Comparison of ENCODE assay signal across 8 cellular contexts in the genomic region with DNA sequence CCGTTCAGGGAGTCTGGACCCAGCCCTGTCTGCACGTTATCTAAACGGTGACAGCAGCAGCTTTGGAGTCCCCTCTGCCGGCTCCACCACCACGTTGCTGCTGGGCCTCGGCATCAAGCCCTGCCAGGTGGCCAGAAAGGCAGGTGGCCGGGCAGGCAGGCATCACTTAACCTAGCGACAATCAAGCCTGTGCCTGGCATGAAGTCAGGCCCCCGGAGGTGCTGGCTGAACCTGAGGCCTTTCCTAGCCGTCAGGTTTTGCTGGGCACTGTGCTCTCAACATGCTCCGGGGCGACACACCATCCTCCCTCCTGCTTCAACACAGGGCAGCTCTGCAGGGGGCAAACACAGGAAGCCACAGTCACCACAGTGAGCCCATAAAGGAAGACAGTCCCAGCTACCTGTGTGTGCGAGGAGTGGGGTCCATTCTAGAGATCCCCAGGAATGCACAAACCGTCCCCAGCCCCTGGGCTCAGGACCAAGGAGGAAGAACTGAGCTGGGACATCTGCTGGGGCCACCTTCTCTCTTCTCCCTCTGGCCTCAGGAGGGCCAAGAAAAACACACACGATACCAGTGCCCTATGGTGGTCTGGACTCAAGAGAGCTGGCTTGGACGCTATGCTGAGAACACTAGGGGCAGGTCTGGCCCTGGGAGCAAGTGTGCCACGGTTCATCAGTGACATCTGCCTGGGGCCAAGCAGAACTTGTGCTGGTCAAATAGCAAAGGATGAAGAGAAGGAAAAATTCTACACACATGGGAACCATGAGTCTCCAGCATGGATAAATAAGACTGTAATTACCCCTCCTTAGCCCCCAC. TPM values are rescaled to one million over a fixed set of nuclear protein-coding genes. Genes with fewer than 3 reads are reported as not detected.
DNase-seq lines count a peak whose midpoint lies in the region; ATAC-seq and TF ChIP-seq lines count a peak whose summit lies in the region.

No MANE protein-coding gene starts in this region.

- H3K9me3 Mint-ChIP-seq in activated B cell treated with CpG ODN at 0.5 μM for 24 hours = no peaks in the 10 kb centered on the region

- H2AFZ ChIP-seq in KMS-11 (ENCODE audit: low read depth) = no peak overlapping the region
- H2AFZ ChIP-seq in parathyroid adenoma = peak overlapping the region; percentile 70

- H3K36me3 Mint-ChIP-seq in activated B cell treated with CpG ODN at 0.5 μM for 24 hours (ENCODE audit: low read depth) = peaks cover 29% of the 10 kb centered on the region

- H3K27me3 Mint-ChIP-seq in activated B cell treated with CpG ODN at 0.5 μM for 24 hours = no peaks in the 10 kb centered on the region

- H3K4me2 ChIP-seq in KMS-11 = peak overlapping the region; percentile 62
- peak overlapping the region; percentile 39 for H3K4me2 ChIP-seq in parathyroid adenoma (ENCODE audit: low read length)

- intact Hi-C loops in activated B cell treated with CpG ODN at 0.5 μM for 24 hours (cut with micrococcal nuclease) = loop anchor here (1.0 to 5.0 kb wide), 7 partner anchors 9 to 131 kb away; a partner anchor contains a TSS
- intact Hi-C loops in Right ventricle myocardium superior (cut with DNase I) = no loop called here
- intact Hi-C loops in thyroid gland (cut with DNase I) = no loop called here
- intact Hi-C loops in breast epithelium (cut with DNase I; ENCODE audit: low total_unique reads) = no loop called here

- no peaks in the 10 kb centered on the region for H4K20me1 ChIP-seq in KMS-11 (ENCODE audit: insufficient read depth)

- H3K27ac ChIP-seq in KMS-11 = peak overlapping the region; percentile 80
- peak overlapping the region; percentile 29 for H3K27ac ChIP-seq in parathyroid adenoma
- no peak overlapping the region for H3K27ac ChIP-seq in thyroid gland
- peak overlapping the region in 1 of 2 donors; percentile 40 for H3K27ac ChIP-seq in breast epithelium

- H3K4me1 ChIP-seq in KMS-11 (ENCODE audit: low read depth, poor library complexity, severe bottlenecking) = peaks cover 90% of the 10 kb centered on the region
- peaks cover 44% of the 10 kb centered on the region for H3K4me1 ChIP-seq in parathyroid adenoma
- peaks cover 0 to 8% of the 10 kb centered on the region in 2 donors for H3K4me1 ChIP-seq in thyroid gland
- H3K4me1 ChIP-seq in breast epithelium = no peaks in the 10 kb centered on the region

- TF ChIP-seq CTCF in KMS-11 (conservative IDR thresholded peaks at IDR 0.05; ENCODE audit: low read depth, low read length) = no peak
- no peak for TF ChIP-seq CTCF in activated B cell treated with CpG ODN at 0.5 μM for 24 hours (IDR thresholded peaks at IDR 0.05)
- no peak for TF ChIP-seq CTCF in parathyroid adenoma (IDR thresholded peaks at IDR 0.05)
- no peak for TF ChIP-seq CTCF in thyroid gland (IDR thresholded peaks at IDR 0.05)
- TF ChIP-seq CTCF in breast epithelium (IDR thresholded peaks at IDR 0.05) = no peak

- CTCF ChIA-PET in activated B cell treated with CpG ODN at 0.5 μM for 24 hours (lab: Charles Lee) = interaction anchor here (0.9 to 3.7 kb wide), 6 partner anchors 18 to 55 kb away, joined by 3 to 18 read pairs (median 6); a partner anchor contains a TSS

- H3K4me3 Mint-ChIP-seq in activated B cell treated with CpG ODN at 0.5 μM for 24 hours = peak overlapping the region; percentile 78

- H3K27ac Mint-ChIP-seq in activated B cell treated with CpG ODN at 0.5 μM for 24 hours = peak overlapping the region; percentile 87

- POLR2A ChIA-PET in activated B cell treated with CpG ODN at 0.5 μM for 24 hours (lab: Charles Lee) = interaction anchor here (0.6 to 6.9 kb wide), 20 partner anchors 8 to 304 kb away, joined by 3 to 114 read pairs (median 8); a partner anchor contains a TSS

- H3K4me1 Mint-ChIP-seq in activated B cell treated with CpG ODN at 0.5 μM for 24 hours = peaks cover 96% of the 10 kb centered on the region

- ATAC-seq in GM21381 (IDR thresholded peaks at IDR 0.05; ENCODE audit: unreplicated experiment) (peak; percentile 29), activated B cell treated with CpG ODN at 0.5 μM for 24 hours (ENCODE audit: low read depth) (peak; percentile 10), Right ventricle myocardium superior (ENCODE audit: poor library complexity) (no peak)

- H3K9ac ChIP-seq in KMS-11 (peak overlapping the region; percentile 53), parathyroid adenoma (no peak overlapping the region)

- H3K79me2 ChIP-seq in KMS-11 (ENCODE audit: insufficient read depth, low read depth) = peaks cover 53% of the 10 kb centered on the region
- peaks cover 33% of the 10 kb centered on the region for H3K79me2 ChIP-seq in parathyroid adenoma

- DNase-seq in DMS53 (lab: John Stamatoyannopoulos, UW) (peak; percentile 89), activated B cell treated with CpG ODN at 0.5 μM for 24 hours (no peak), Right ventricle myocardium superior (no peak), thyroid gland (no peak), breast epithelium (ENCODE audit: low spot score in 2 of 2) (no peak)

- no peaks in the 10 kb centered on the region for H3K36me3 ChIP-seq in KMS-11 (ENCODE audit: insufficient read depth)
- H3K36me3 ChIP-seq in parathyroid adenoma (ENCODE audit: control insufficient read depth, insufficient read depth, low read length) = no peaks in the 10 kb centered on the region
- no peaks in the 10 kb centered on the region for H3K36me3 ChIP-seq in thyroid gland
- no peaks in the 10 kb centered on the region for H3K36me3 ChIP-seq in breast epithelium

- H3K9me3 ChIP-seq in parathyroid adenoma (ENCODE audit: control insufficient read depth, low read length) = no peaks in the 10 kb centered on the region
- H3K9me3 ChIP-seq in thyroid gland = no peaks in the 10 kb centered on the region
- H3K9me3 ChIP-seq in breast epithelium = no peaks in the 10 kb centered on the region

- 59 to 73% methylated on average over 8 to 9 of the region's 17 CpGs for WGBS in thyroid gland, 2 donors

- TF ChIP-seq POLR2A in thyroid gland (IDR thresholded peaks at IDR 0.05) (no peak), breast epithelium (IDR thresholded peaks at IDR 0.05) (no peak)

- no peaks in the 10 kb centered on the region for H3K27me3 ChIP-seq in KMS-11 (ENCODE audit: insufficient read depth, low read depth)
- H3K27me3 ChIP-seq in parathyroid adenoma (ENCODE audit: control insufficient read depth, insufficient read depth, low read length) = no peaks in the 10 kb centered on the region
- no peaks in the 10 kb centered on the region for H3K27me3 ChIP-seq in thyroid gland
- no peaks in the 10 kb centered on the region for H3K27me3 ChIP-seq in breast epithelium

- no peak overlapping the region for H3K4me3 ChIP-seq in KMS-11 (IDR thresholded peaks at IDR 0.05; ENCODE audit: insufficient read depth, low read depth, low read length)
- H3K4me3 ChIP-seq in parathyroid adenoma (ENCODE audit: low read depth, low read length) = no peak overlapping the region
- H3K4me3 ChIP-seq in thyroid gland (replicated peaks in 1 of 3) = no peak overlapping the region
- H3K4me3 ChIP-seq in breast epithelium = no peak overlapping the region

RNA-seq across cellular contexts. Expression of a gene that starts 44.7 kb away (rescaled TPM):
- total RNA-seq in activated B cell treated with CpG ODN at 0.5 μM for 24 hours = 153 and 164 TPM in 2 replicates
- total RNA-seq in Right ventricle myocardium superior = 2.9 TPM
- 1 to 10 TPM; 3.0 to 6.3 (median 5.8) TPM for total RNA-seq in thyroid gland
- 10 to 100 TPM in 2 of 3 donors, 1 to 10 TPM in 1; 5.8 to 25.9 (median 19.3) TPM for total RNA-seq in breast epithelium

Comparison
In these comparisons a context has a peak if more than half of its experiments do, and no peak if none do; other contexts are left out.
1. H3K27ac ChIP-seq: peak in KMS-11 (single experiment) and parathyroid adenoma (single experiment); none in thyroid gland (0 of 3).